Comparison of ENCODE assay signal across 14 cellular contexts in the genomic region with DNA sequence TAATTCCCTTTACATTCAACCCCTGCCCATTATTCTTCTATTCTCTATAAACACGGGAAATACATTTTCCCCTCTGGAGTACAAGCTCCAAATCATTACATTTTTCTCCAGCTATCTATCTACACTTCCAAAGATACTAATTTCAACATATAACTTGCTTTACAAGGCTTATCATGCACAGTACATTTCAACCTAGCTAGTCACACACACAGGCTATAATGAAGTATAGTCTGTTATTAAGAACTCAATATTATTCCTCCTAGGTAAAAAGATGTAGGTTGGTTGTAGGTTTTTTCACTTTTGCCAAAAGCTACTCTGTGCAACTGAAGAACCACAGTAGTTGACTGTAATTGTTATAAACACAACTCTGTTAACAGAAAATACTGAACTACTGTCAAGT.
"Had no signal": no experiment of that assay in that cellular context is flagged by ENCODE, and none has a peak within 500 bp of the region (broad histone marks: within the 10 kb centered on the region; RNA-seq: fewer than 3 reads in every experiment).

No MANE protein-coding gene starts in this region.

- DNase-seq: activated CD4-positive, alpha-beta T cell treated with anti-CD3 and anti-CD28 coated beads, Interleukin-2, amount 50 U/mL, for 1 hour; activated CD8-positive, alpha-beta memory T cell treated with anti-CD3 and anti-CD28 coated beads for 24 hours; activated naive CD4-positive, alpha-beta T cell treated with anti-CD3 and anti-CD28 coated beads, Interleukin-2, amount 10 ng/mL, durations not matched to agents 7 days and 5 days; adrenal gland; left ventricle myocardium inferior; nephron progenitor cell; psoas muscle; spleen; T-helper 9 cell had no signal

- H3K4me3 ChIP-seq: adrenal gland, left ventricle myocardium inferior, psoas muscle, spleen had no signal

- H3K27me3 ChIP-seq: adrenal gland, spleen had no signal

- H3K4me3 Mint-ChIP-seq: activated naive CD4-positive, alpha-beta T cell treated with anti-CD3 and anti-CD28 coated beads, Interleukin-2, amount 10 ng/mL, durations not matched to agents 7 days and 5 days; activated T-helper 17 cell treated with anti-CD3 and anti-CD28 coated beads, Interleukin-2, amount 50 U/mL, for 72 hours; nephron progenitor cell had no signal

- H3K36me3 ChIP-seq: adrenal gland had no signal

- ATAC-seq: activated CD4-positive, CD25-positive, alpha-beta regulatory T cell treated with anti-CD3 and anti-CD28 coated beads, Interleukin-2, amount 50 U/mL, for 24 hours; activated T-helper 17 cell treated with anti-CD3 and anti-CD28 coated beads, Interleukin-2, amount 50 U/mL, for 72 hours; psoas muscle; sciatic nerve had no signal

- H3K27ac ChIP-seq: adrenal gland, left ventricle myocardium inferior, psoas muscle had no signal

- H3K9me3 ChIP-seq: adrenal gland, left ventricle myocardium inferior, psoas muscle, spleen had no signal

- H3K27me3 Mint-ChIP-seq: activated naive CD4-positive, alpha-beta T cell treated with anti-CD3 and anti-CD28 coated beads, Interleukin-2, amount 10 ng/mL, durations not matched to agents 7 days and 5 days; activated T-helper 17 cell treated with anti-CD3 and anti-CD28 coated beads, Interleukin-2, amount 50 U/mL, for 72 hours had no signal

- H3K9me3 Mint-ChIP-seq: activated naive CD4-positive, alpha-beta T cell treated with anti-CD3 and anti-CD28 coated beads, Interleukin-2, amount 10 ng/mL, durations not matched to agents 7 days and 5 days; activated T-helper 17 cell treated with anti-CD3 and anti-CD28 coated beads, Interleukin-2, amount 50 U/mL, for 72 hours had no signal

- H3K27ac Mint-ChIP-seq: activated naive CD4-positive, alpha-beta T cell treated with anti-CD3 and anti-CD28 coated beads, Interleukin-2, amount 10 ng/mL, durations not matched to agents 7 days and 5 days; activated T-helper 17 cell treated with anti-CD3 and anti-CD28 coated beads, Interleukin-2, amount 50 U/mL, for 72 hours had no signal

- FAIRE-seq: keratinocyte, urothelium cell line had no signal
